In the genomic region with DNA sequence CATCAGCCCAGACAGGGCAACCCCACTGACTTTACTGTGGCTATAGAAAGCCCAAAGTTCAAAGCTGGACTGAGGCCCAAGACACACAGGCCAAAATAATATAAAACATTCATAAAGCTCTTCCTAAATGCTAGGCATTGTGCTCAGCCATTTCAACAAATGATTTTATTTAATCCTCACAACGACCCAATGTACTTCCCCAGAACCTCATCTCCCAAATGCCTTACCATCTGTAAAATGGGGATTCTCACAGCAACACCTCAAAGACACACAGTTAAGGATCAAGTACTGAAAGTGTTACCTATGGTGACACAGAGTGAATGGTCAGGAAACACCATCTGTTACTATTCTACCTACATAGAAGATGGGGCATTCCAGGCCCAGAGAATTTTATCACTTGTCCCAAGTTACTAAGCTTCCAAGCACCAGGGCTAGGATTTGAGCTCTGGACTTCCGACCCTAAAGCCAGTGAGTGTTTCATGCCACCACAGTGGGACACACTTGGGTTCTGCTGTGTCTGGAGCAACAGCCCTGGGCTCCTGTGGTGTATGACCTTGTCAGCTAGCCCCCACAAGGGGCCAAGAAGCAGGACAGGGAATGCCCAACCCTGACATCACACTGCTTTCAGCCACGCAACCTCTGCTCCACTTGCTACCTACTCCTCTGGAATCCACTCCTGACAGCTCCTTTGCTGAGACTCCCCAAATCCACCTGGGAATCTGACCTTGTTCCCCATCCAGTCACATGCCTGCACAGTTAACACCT, we compare ENCODE assay signal across 21 cellular contexts.
"Had no signal": no experiment of that assay in that cellular context is flagged by ENCODE, and none has a peak within 500 bp of the region (broad histone marks: within the 10 kb centered on the region; RNA-seq: fewer than 3 reads in every experiment).

No MANE protein-coding gene starts in this region.

- H3K36me3 ChIP-seq: ascending aorta, gastroesophageal sphincter, heart left ventricle, ovary, sigmoid colon, thyroid gland, uterus had no signal

- H3K4me1 Mint-ChIP-seq: activated CD4-positive, alpha-beta T cell treated with anti-CD3 and anti-CD28 coated beads, Interleukin-2, amount 10 ng/mL, durations not matched to agents 24 days and 14 days; immature natural killer cell; naive thymus-derived CD4-positive, alpha-beta T cell had no signal

- H3K27ac Mint-ChIP-seq: activated CD4-positive, alpha-beta T cell treated with anti-CD3 and anti-CD28 coated beads, Interleukin-2, amount 10 ng/mL, durations not matched to agents 24 days and 14 days; activated naive CD4-positive, alpha-beta T cell treated with anti-CD3 and anti-CD28 coated beads for 36 hours; immature natural killer cell; memory B cell; naive thymus-derived CD4-positive, alpha-beta T cell had no signal

- H3K9me3 Mint-ChIP-seq: activated CD4-positive, alpha-beta T cell treated with anti-CD3 and anti-CD28 coated beads, Interleukin-2, amount 10 ng/mL, durations not matched to agents 24 days and 14 days; activated naive CD4-positive, alpha-beta T cell treated with anti-CD3 and anti-CD28 coated beads for 36 hours; activated T-cell treated with anti-CD3 and anti-CD28 coated beads, Interleukin-2, amount 50 U/mL, for 4 hours; immature natural killer cell; memory B cell; naive thymus-derived CD4-positive, alpha-beta T cell had no signal

- H3K9me3 ChIP-seq: ascending aorta, gastroesophageal sphincter, heart left ventricle, ovary, sigmoid colon, thyroid gland, uterus had no signal

- ATAC-seq: activated T-cell treated with anti-CD3 and anti-CD28 coated beads, Interleukin-2, amount 50 U/mL, for 4 hours; esophagus mucosa; gastroesophageal sphincter; heart left ventricle; naive thymus-derived CD4-positive, alpha-beta T cell had no signal

- H3K4me3 ChIP-seq: ascending aorta, gastroesophageal sphincter, heart left ventricle, ovary, sigmoid colon, thyroid gland, uterus had no signal

- H3K4me1 ChIP-seq: uterus had no signal

- H3K4me3 Mint-ChIP-seq: activated CD4-positive, alpha-beta T cell treated with anti-CD3 and anti-CD28 coated beads, Interleukin-2, amount 10 ng/mL, durations not matched to agents 24 days and 14 days; activated naive CD4-positive, alpha-beta T cell treated with anti-CD3 and anti-CD28 coated beads for 36 hours; activated T-cell treated with anti-CD3 and anti-CD28 coated beads, Interleukin-2, amount 50 U/mL, for 4 hours; immature natural killer cell; memory B cell; naive thymus-derived CD4-positive, alpha-beta T cell had no signal

- DNase-seq: activated CD4-positive, alpha-beta T cell treated with anti-CD3 and anti-CD28 coated beads, Interleukin-2, amount 10 ng/mL, durations not matched to agents 24 days and 14 days; activated CD4-positive, CD25-positive, alpha-beta regulatory T cell; activated CD8-positive, alpha-beta memory T cell treated with anti-CD3 and anti-CD28 coated beads, Interleukin-2, amount 50 U/mL, for 4 hours; activated naive CD4-positive, alpha-beta T cell treated with anti-CD3 and anti-CD28 coated beads for 36 hours; activated T-cell treated with anti-CD3 and anti-CD28 coated beads, Interleukin-2, amount 50 U/mL, for 4 hours; cerebellar nuclear complex; cortex of kidney; effector CD4-positive, alpha-beta T cell; heart left ventricle; immature natural killer cell; naive thymus-derived CD4-positive, alpha-beta T cell; ovary; sigmoid colon; stimulated activated naive CD4-positive, alpha-beta T cell treated with Interleukin-2 at 50 U/mL for 16 hours; T1000; thyroid gland; uterus had no signal

- H3K27me3 ChIP-seq: ascending aorta, gastroesophageal sphincter, heart left ventricle, ovary, sigmoid colon, thyroid gland, uterus had no signal

- H3K27ac ChIP-seq: ascending aorta, gastroesophageal sphincter, ovary, sigmoid colon, thyroid gland, uterus had no signal

- H3K36me3 Mint-ChIP-seq: memory B cell; naive thymus-derived CD4-positive, alpha-beta T cell had no signal
